ENCODE assay signal across 17 cellular contexts in genomic region chr17:56793947-56794346, GRCh38. TPM values are rescaled to one million over a fixed set of nuclear protein-coding genes. Genes with fewer than 3 reads are reported as not detected.
DNase-seq lines count a peak whose midpoint lies in the region; ATAC-seq and TF ChIP-seq lines count a peak whose summit lies in the region.
"Had no signal": no experiment of that assay in that cellular context is flagged by ENCODE, and none has a peak within 500 bp of the region (broad histone marks: within the 10 kb centered on the region; RNA-seq: fewer than 3 reads in every experiment).

No MANE protein-coding gene starts in this region.

- H3K27ac ChIP-seq in VCaP, result peak overlapping the region; percentile 57

- no peak for DNase-seq in HEK293T (ENCODE audit: extremely low spot score)
- peak; percentile 87 for DNase-seq in MV-4-11 (lab: John Stamatoyannopoulos, UW)
- DNase-seq in retinal pigment epithelial cell (ENCODE audit: low read depth), result peak; percentile 7
- DNase-seq in immature natural killer cell, result no peak
- no peak for DNase-seq in posterior vena cava (ENCODE audit: low spot score)
- DNase-seq: CD4-positive, alpha-beta memory T cell; DMS79 treated with DMSO at 0.1 percent for 48 hours; GOT3; HFFc6; KG1; MM.1S; NCI-H1436; NCI-H2081; NCI-H524; SHP77 treated with DMSO at 0.1 percent for 48 hours had no signal

- peaks cover 0 to 6% (median 5%) of the 10 kb centered on the region in 6 donors for H3K9me3 Mint-ChIP-seq in immature natural killer cell

- no peak overlapping the region for H3K27ac Mint-ChIP-seq in immature natural killer cell
- H3K27ac Mint-ChIP-seq: CD4-positive, alpha-beta memory T cell; HFFc6 had no signal

- TF ChIP-seq CTCF in VCaP (conservative IDR thresholded peaks at IDR 0.05), result no peak
- no peak for TF ChIP-seq CTCF in retinal pigment epithelial cell (conservative IDR thresholded peaks at IDR 0.05; ENCODE audit: low read depth, low read length)

- H3K27me3 Mint-ChIP-seq in immature natural killer cell (ENCODE audit: low read depth in 3 of 3), result peaks cover 2 to 6% (median 6%) of the 10 kb centered on the region in 3 donors
- H3K27me3 Mint-ChIP-seq: CD4-positive, alpha-beta memory T cell had no signal

- no peaks in the 10 kb centered on the region for H3K4me1 Mint-ChIP-seq in immature natural killer cell

- H3K4me3 Mint-ChIP-seq in immature natural killer cell, result no peak overlapping the region
- H3K4me3 Mint-ChIP-seq: CD4-positive, alpha-beta memory T cell; HFFc6 had no signal

- no peak for ATAC-seq in GM21515 (IDR thresholded peaks at IDR 0.05; ENCODE audit: unreplicated experiment)

- POLR2A ChIA-PET in HEK293T (lab: Yijun Ruan, JAX), result no interaction called here

- no peak overlapping the region for H3K4me3 ChIP-seq in retinal pigment epithelial cell (ENCODE audit: low read length)

- intact Hi-C loops in posterior vena cava (cut with DNase I), result no loop called here

- CTCF ChIA-PET in HEK293T (lab: Yijun Ruan, JAX), result interaction anchor here (1.7 kb wide), 1 partner anchor 26 kb away, joined by 3 read pairs; no protein-coding TSS in a partner anchor

- peaks cover 0 to 17% (median 4%) of the 10 kb centered on the region in 3 donors for H3K36me3 Mint-ChIP-seq in immature natural killer cell

TF ChIP-seq in HEK293T, 16 proteins besides CTCF, POLR2A, EP300 and RAD21:
- TF ChIP-seq SP1 (IDR thresholded peaks at IDR 0.05), result no peak
- peak; percentile 67 for TF ChIP-seq PKNOX1 (IDR thresholded peaks at IDR 0.05)
- TF ChIP-seq CTBP1 (IDR thresholded peaks at IDR 0.05; ENCODE audit: borderline replicate concordance), result 0 out of 2 replicates have a peak, but pooled peaks have one; percentile 40

RNA-seq across cellular contexts. Expression of gene C17orf67, which starts 39.8 kb away (rescaled TPM):
- polyA plus RNA-seq in immature natural killer cell, result 1 to 10 TPM in 1 of 3 donors, under 1 TPM in 2; 0.68 to 1.7 (median 0.83) TPM
- total RNA-seq in posterior vena cava, result 1 to 10 TPM; 2.1 to 2.7 TPM

RNA-seq across cellular contexts. Expression of gene DGKE, which starts 40.0 kb away (rescaled TPM):
- polyA plus RNA-seq in immature natural killer cell, result 1 to 10 TPM; 5.1 to 5.5 (median 5.3) TPM
- total RNA-seq in posterior vena cava, result 1 to 10 TPM; 7.6 to 9.8 TPM

Comparison
In these comparisons a context has a peak if more than half of its experiments do, and no peak if none do; other contexts are left out.
1. DNase-seq: peak in MV-4-11 (single experiment) and retinal pigment epithelial cell (single experiment); none in HEK293T (single experiment), immature natural killer cell (0 of 3) and posterior vena cava (single experiment).